Comparison of ENCODE assay signal across 16 cellular contexts in the genomic region with DNA sequence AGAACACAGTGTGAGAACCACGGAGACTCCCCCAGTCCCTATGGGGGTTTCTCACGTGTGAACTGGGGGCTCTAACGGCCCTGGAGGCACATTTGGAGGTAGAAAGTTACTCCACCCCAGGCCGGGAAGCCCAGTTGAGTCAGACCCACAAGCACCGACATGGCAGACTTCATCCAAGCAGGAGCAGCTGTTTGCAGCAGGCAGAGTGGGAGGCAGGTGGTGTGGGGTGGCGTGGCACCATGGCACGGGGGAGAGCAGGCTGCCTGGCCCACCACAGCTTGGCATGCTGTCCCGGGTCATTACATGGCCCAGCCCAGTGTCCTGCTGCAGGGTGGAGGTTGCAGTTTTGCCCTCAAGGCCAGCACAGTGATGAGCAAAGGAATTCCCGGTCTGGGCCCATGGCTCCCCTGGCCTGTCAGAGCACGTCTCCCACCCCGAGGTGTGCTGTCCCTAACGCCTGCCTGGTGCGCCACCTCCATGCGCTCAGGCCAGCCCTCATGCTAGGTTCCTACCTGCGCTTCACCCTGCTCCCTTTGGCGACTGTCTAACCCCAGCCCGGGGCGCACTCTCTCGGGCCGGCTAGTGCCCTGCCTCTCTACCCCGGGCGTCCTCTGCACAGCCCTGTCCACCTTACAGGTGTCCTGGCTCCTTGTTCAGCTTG.
A peak's percentile ranks its signal among the peaks of the same experiment; 100 is the strongest.
DNase-seq lines count a peak whose midpoint lies in the region; ATAC-seq and TF ChIP-seq lines count a peak whose summit lies in the region.
"Had no signal": no experiment of that assay in that cellular context is flagged by ENCODE, and none has a peak within 500 bp of the region (broad histone marks: within the 10 kb centered on the region; RNA-seq: fewer than 3 reads in every experiment).

No MANE protein-coding gene starts in this region.

- peaks cover 15% of the 10 kb centered on the region for H3K4me1 Mint-ChIP-seq in glutamatergic neuron (ENCODE audit: low read depth, unreplicated experiment)
- H3K4me1 Mint-ChIP-seq in activated T-helper 17 cell treated with anti-CD3 and anti-CD28 coated beads, Interleukin-2, amount 50 U/mL, for 72 hours: peaks cover 4% of the 10 kb centered on the region

- H3K4me3 Mint-ChIP-seq in glutamatergic neuron (ENCODE audit: unreplicated experiment): no peak overlapping the region
- H3K4me3 Mint-ChIP-seq in activated T-helper 17 cell treated with anti-CD3 and anti-CD28 coated beads, Interleukin-2, amount 50 U/mL, for 72 hours: no peak overlapping the region
- H3K4me3 Mint-ChIP-seq: CD8-positive, alpha-beta memory T cell; H9; IgD-negative memory B cell had no signal

- H3K4me1 ChIP-seq in psoas muscle: peaks cover 9% of the 10 kb centered on the region
- H3K4me1 ChIP-seq: Peyer's patch had no signal

- H3K27me3 ChIP-seq in psoas muscle (ENCODE audit: insufficient read depth in 3 of 3, low read length in 2 of 3): no peaks in the 10 kb centered on the region
- H3K27me3 ChIP-seq: Peyer's patch had no signal

- H3K27ac ChIP-seq in RWPE1: peak overlapping the region; percentile 93
- peak overlapping the region; percentile 71 for H3K27ac ChIP-seq in psoas muscle
- H3K27ac ChIP-seq: Peyer's patch had no signal

- no peak for TF ChIP-seq CTCF in RWPE1 (conservative IDR thresholded peaks at IDR 0.05; ENCODE audit: low read depth)
- TF ChIP-seq CTCF in glutamatergic neuron (IDR thresholded peaks at IDR 0.05; ENCODE audit: partially characterized antibody, unreplicated experiment): no peak
- no peak for TF ChIP-seq CTCF in psoas muscle (IDR thresholded peaks at IDR 0.05)

- ATAC-seq in psoas muscle: peak; percentile 3 to 42 (median 21)
- ATAC-seq in activated T-helper 17 cell treated with anti-CD3 and anti-CD28 coated beads, Interleukin-2, amount 50 U/mL, for 72 hours (replicated peaks): no peak

- H3K36me3 Mint-ChIP-seq in glutamatergic neuron (ENCODE audit: unreplicated experiment): no peaks in the 10 kb centered on the region
- no peaks in the 10 kb centered on the region for H3K36me3 Mint-ChIP-seq in activated T-helper 17 cell treated with anti-CD3 and anti-CD28 coated beads, Interleukin-2, amount 50 U/mL, for 72 hours (ENCODE audit: low read depth)

- CTCF ChIA-PET in RWPE1 (lab: Yijun Ruan, JAX): interaction anchor here (0.5 to 0.6 kb wide), 3 partner anchors 15 to 187 kb away, joined by 3 to 4 read pairs (median 4); no protein-coding TSS in a partner anchor

- DNase-seq in HPDE6-E6E7 (ENCODE audit: extremely low spot score) (peak; percentile 67), RWPE1 (ENCODE audit: low spot score) (peak; percentile 68), glutamatergic neuron (no peak), psoas muscle (no peak), GM19240 (ENCODE audit: insufficient read length, low spot score) (no peak), NCI-H2029 treated with DMSO at 0.1 percent for 48 hours (lab: John Stamatoyannopoulos, UW) (no peak)
- DNase-seq: CD8-positive, alpha-beta memory T cell; H9; MV-4-11; NCI-H1436 treated with DMSO at 0.1 percent for 48 hours; NCI-H345; NCI-H774; Peyer's patch; SIG-M5 had no signal

- peaks cover 6% of the 10 kb centered on the region for H3K27me3 Mint-ChIP-seq in glutamatergic neuron (ENCODE audit: unreplicated experiment)
- no peaks in the 10 kb centered on the region for H3K27me3 Mint-ChIP-seq in activated T-helper 17 cell treated with anti-CD3 and anti-CD28 coated beads, Interleukin-2, amount 50 U/mL, for 72 hours

- peak overlapping the region; percentile 59 for H3K27ac Mint-ChIP-seq in glutamatergic neuron (ENCODE audit: unreplicated experiment)
- H3K27ac Mint-ChIP-seq in activated T-helper 17 cell treated with anti-CD3 and anti-CD28 coated beads, Interleukin-2, amount 50 U/mL, for 72 hours: no peak overlapping the region
- H3K27ac Mint-ChIP-seq: CD8-positive, alpha-beta memory T cell; IgD-negative memory B cell had no signal

- H3K9me3 ChIP-seq in psoas muscle: no peaks in the 10 kb centered on the region
- H3K9me3 ChIP-seq: Peyer's patch had no signal

- WGBS in psoas muscle, 3 donors: 77 to 85% (median 79%) methylated on average over 22 of the region's 22 CpGs

- no peak overlapping the region for H3K4me3 ChIP-seq in psoas muscle
- H3K4me3 ChIP-seq: Peyer's patch had no signal

- H3K36me3 ChIP-seq in psoas muscle (ENCODE audit: insufficient read depth in 1 of 2, low read depth in 1 of 2): peaks cover 2 to 92% of the 10 kb centered on the region in 2 donors
- H3K36me3 ChIP-seq: Peyer's patch had no signal

- H3K9me3 Mint-ChIP-seq in glutamatergic neuron (ENCODE audit: unreplicated experiment): peaks cover 7% of the 10 kb centered on the region
- H3K9me3 Mint-ChIP-seq in activated T-helper 17 cell treated with anti-CD3 and anti-CD28 coated beads, Interleukin-2, amount 50 U/mL, for 72 hours: no peaks in the 10 kb centered on the region
- H3K9me3 Mint-ChIP-seq: CD8-positive, alpha-beta memory T cell; H9; IgD-negative memory B cell had no signal

- POLR2A ChIA-PET in RWPE1 (lab: Yijun Ruan, JAX; ENCODE audit: low non-redundant PET): no interaction called here

- intact Hi-C loops in psoas muscle (cut with DNase I): no loop called here

Comparison
In these comparisons a context has a peak if more than half of its experiments do, and no peak if none do; other contexts are left out.
1. DNase-seq: peak in HPDE6-E6E7 (single experiment) and RWPE1 (single experiment); none in glutamatergic neuron (single experiment), psoas muscle (0 of 2), GM19240 (single experiment) and NCI-H2029 treated with DMSO at 0.1 percent for 48 hours (single experiment).